Comparison of ENCODE assay signal across 1 cellular context in the genomic region with DNA sequence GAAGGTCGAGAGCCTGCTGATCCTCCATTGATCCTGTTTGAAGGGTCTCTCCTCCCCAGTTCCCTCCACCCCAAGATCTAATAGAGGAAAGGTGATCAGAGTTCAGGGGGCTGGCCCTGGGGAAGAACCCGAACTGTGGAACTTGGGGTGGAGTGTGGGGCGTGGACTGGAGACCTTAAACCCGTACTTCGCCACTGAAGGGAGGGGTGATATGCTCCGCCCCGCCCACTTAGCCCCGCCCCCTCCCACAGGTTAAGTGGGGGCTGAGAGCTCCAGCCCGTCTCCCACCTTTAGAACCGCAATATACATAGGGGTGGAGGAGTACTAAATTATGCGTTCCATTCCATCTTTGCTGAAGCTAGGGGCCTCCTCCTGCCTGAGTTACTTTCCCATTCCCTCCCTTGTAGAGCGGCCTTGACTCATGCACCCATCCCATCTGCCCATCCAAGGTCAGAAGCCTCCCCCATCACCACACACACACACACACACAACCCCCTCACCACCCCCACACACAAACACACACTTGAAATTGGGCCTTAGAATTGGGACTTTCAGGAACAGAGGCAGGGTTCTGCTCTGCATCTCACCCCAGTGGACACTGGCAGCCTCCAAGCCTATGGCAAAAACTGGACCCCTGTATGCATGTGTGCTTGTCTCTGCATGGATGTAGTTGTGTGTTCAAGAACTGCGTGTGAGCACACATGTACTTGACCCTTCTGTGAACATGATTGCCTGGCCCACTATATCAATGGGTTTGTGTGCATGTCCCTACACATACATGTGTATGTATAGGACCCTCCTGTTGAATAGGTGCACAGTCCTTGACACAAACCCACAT.
TF ChIP-seq lines count a peak whose summit lies in the region.

No MANE protein-coding gene starts in this region.

TF ChIP-seq in HepG2, 621 proteins besides CTCF, POLR2A, EP300 and RAD21 (continued from another document and continues in another):
- TF ChIP-seq, protein P1, sequence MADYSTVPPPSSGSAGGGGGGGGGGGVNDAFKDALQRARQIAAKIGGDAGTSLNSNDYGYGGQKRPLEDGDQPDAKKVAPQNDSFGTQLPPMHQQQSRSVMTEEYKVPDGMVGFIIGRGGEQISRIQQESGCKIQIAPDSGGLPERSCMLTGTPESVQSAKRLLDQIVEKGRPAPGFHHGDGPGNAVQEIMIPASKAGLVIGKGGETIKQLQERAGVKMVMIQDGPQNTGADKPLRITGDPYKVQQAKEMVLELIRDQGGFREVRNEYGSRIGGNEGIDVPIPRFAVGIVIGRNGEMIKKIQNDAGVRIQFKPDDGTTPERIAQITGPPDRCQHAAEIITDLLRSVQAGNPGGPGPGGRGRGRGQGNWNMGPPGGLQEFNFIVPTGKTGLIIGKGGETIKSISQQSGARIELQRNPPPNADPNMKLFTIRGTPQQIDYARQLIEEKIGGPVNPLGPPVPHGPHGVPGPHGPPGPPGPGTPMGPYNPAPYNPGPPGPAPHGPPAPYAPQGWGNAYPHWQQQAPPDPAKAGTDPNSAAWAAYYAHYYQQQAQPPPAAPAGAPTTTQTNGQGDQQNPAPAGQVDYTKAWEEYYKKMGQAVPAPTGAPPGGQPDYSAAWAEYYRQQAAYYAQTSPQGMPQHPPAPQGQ (CRISPR knock-in tag; IDR thresholded peaks at IDR 0.05; ENCODE audit: borderline replicate concordance), result no peak
- TF ChIP-seq, protein P2, sequence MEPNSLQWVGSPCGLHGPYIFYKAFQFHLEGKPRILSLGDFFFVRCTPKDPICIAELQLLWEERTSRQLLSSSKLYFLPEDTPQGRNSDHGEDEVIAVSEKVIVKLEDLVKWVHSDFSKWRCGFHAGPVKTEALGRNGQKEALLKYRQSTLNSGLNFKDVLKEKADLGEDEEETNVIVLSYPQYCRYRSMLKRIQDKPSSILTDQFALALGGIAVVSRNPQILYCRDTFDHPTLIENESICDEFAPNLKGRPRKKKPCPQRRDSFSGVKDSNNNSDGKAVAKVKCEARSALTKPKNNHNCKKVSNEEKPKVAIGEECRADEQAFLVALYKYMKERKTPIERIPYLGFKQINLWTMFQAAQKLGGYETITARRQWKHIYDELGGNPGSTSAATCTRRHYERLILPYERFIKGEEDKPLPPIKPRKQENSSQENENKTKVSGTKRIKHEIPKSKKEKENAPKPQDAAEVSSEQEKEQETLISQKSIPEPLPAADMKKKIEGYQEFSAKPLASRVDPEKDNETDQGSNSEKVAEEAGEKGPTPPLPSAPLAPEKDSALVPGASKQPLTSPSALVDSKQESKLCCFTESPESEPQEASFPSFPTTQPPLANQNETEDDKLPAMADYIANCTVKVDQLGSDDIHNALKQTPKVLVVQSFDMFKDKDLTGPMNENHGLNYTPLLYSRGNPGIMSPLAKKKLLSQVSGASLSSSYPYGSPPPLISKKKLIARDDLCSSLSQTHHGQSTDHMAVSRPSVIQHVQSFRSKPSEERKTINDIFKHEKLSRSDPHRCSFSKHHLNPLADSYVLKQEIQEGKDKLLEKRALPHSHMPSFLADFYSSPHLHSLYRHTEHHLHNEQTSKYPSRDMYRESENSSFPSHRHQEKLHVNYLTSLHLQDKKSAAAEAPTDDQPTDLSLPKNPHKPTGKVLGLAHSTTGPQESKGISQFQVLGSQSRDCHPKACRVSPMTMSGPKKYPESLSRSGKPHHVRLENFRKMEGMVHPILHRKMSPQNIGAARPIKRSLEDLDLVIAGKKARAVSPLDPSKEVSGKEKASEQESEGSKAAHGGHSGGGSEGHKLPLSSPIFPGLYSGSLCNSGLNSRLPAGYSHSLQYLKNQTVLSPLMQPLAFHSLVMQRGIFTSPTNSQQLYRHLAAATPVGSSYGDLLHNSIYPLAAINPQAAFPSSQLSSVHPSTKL (CRISPR knock-in tag; IDR thresholded peaks at IDR 0.05), result peak; percentile 51
- TF ChIP-seq, protein P3, sequence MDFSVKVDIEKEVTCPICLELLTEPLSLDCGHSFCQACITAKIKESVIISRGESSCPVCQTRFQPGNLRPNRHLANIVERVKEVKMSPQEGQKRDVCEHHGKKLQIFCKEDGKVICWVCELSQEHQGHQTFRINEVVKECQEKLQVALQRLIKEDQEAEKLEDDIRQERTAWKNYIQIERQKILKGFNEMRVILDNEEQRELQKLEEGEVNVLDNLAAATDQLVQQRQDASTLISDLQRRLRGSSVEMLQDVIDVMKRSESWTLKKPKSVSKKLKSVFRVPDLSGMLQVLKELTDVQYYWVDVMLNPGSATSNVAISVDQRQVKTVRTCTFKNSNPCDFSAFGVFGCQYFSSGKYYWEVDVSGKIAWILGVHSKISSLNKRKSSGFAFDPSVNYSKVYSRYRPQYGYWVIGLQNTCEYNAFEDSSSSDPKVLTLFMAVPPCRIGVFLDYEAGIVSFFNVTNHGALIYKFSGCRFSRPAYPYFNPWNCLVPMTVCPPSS (IDR thresholded peaks at IDR 0.05), result no peak
- TF ChIP-seq, protein P4, sequence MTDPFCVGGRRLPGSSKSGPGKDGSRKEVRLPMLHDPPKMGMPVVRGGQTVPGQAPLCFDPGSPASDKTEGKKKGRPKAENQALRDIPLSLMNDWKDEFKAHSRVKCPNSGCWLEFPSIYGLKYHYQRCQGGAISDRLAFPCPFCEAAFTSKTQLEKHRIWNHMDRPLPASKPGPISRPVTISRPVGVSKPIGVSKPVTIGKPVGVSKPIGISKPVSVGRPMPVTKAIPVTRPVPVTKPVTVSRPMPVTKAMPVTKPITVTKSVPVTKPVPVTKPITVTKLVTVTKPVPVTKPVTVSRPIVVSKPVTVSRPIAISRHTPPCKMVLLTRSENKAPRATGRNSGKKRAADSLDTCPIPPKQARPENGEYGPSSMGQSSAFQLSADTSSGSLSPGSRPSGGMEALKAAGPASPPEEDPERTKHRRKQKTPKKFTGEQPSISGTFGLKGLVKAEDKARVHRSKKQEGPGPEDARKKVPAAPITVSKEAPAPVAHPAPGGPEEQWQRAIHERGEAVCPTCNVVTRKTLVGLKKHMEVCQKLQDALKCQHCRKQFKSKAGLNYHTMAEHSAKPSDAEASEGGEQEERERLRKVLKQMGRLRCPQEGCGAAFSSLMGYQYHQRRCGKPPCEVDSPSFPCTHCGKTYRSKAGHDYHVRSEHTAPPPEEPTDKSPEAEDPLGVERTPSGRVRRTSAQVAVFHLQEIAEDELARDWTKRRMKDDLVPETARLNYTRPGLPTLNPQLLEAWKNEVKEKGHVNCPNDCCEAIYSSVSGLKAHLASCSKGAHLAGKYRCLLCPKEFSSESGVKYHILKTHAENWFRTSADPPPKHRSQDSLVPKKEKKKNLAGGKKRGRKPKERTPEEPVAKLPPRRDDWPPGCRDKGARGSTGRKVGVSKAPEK (CRISPR knock-in tag; IDR thresholded peaks at IDR 0.05; ENCODE audit: borderline replicate concordance), result no peak
- TF ChIP-seq MBD4 (IDR thresholded peaks at IDR 0.05; ENCODE audit: borderline replicate concordance, low read length) (no peak), SP1 (IDR thresholded peaks at IDR 0.05) (no peak), SP1 (CRISPR knock-in tag; IDR thresholded peaks at IDR 0.05) (no peak), NPAS2 (CRISPR knock-in tag; IDR thresholded peaks at IDR 0.05; ENCODE audit: borderline replicate concordance) (no peak), MED13 (CRISPR knock-in tag; IDR thresholded peaks at IDR 0.05) (no peak; the same call in 1 of the 2 replicates), RAD51 (IDR thresholded peaks at IDR 0.05; ENCODE audit: borderline replicate concordance) (no peak), RBFOX2 (IDR thresholded peaks at IDR 0.05; ENCODE audit: low read depth, low read length) (no peak), ESRRA (CRISPR knock-in tag; IDR thresholded peaks at IDR 0.05; ENCODE audit: low read depth) (peak; percentile 42; the same call in 1 of the 2 replicates), U2AF2 (IDR thresholded peaks at IDR 0.05; ENCODE audit: low read depth, low read length) (no peak), NCOR1 (IDR thresholded peaks at IDR 0.05; ENCODE audit: borderline replicate concordance, low read length) (no peak), SRSF4 (IDR thresholded peaks at IDR 0.05; ENCODE audit: low read depth, low read length, poor library complexity, severe bottlenecking) (no peak), FLYWCH1 (CRISPR knock-in tag; IDR thresholded peaks at IDR 0.05) (no peak), IKZF1 (IDR thresholded peaks at IDR 0.05) (no peak)
- TF ChIP-seq, protein P5, sequence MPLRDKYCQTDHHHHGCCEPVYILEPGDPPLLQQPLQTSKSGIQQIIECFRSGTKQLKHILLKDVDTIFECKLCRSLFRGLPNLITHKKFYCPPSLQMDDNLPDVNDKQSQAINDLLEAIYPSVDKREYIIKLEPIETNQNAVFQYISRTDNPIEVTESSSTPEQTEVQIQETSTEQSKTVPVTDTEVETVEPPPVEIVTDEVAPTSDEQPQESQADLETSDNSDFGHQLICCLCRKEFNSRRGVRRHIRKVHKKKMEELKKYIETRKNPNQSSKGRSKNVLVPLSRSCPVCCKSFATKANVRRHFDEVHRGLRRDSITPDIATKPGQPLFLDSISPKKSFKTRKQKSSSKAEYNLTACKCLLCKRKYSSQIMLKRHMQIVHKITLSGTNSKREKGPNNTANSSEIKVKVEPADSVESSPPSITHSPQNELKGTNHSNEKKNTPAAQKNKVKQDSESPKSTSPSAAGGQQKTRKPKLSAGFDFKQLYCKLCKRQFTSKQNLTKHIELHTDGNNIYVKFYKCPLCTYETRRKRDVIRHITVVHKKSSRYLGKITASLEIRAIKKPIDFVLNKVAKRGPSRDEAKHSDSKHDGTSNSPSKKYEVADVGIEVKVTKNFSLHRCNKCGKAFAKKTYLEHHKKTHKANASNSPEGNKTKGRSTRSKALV (CRISPR knock-in tag; IDR thresholded peaks at IDR 0.05), result no peak
- TF ChIP-seq, protein P6, sequence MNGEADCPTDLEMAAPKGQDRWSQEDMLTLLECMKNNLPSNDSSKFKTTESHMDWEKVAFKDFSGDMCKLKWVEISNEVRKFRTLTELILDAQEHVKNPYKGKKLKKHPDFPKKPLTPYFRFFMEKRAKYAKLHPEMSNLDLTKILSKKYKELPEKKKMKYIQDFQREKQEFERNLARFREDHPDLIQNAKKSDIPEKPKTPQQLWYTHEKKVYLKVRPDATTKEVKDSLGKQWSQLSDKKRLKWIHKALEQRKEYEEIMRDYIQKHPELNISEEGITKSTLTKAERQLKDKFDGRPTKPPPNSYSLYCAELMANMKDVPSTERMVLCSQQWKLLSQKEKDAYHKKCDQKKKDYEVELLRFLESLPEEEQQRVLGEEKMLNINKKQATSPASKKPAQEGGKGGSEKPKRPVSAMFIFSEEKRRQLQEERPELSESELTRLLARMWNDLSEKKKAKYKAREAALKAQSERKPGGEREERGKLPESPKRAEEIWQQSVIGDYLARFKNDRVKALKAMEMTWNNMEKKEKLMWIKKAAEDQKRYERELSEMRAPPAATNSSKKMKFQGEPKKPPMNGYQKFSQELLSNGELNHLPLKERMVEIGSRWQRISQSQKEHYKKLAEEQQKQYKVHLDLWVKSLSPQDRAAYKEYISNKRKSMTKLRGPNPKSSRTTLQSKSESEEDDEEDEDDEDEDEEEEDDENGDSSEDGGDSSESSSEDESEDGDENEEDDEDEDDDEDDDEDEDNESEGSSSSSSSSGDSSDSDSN (CRISPR knock-in tag; IDR thresholded peaks at IDR 0.05), result peak; percentile 31; the same call in 1 of the 2 replicates
- TF ChIP-seq, protein P7, sequence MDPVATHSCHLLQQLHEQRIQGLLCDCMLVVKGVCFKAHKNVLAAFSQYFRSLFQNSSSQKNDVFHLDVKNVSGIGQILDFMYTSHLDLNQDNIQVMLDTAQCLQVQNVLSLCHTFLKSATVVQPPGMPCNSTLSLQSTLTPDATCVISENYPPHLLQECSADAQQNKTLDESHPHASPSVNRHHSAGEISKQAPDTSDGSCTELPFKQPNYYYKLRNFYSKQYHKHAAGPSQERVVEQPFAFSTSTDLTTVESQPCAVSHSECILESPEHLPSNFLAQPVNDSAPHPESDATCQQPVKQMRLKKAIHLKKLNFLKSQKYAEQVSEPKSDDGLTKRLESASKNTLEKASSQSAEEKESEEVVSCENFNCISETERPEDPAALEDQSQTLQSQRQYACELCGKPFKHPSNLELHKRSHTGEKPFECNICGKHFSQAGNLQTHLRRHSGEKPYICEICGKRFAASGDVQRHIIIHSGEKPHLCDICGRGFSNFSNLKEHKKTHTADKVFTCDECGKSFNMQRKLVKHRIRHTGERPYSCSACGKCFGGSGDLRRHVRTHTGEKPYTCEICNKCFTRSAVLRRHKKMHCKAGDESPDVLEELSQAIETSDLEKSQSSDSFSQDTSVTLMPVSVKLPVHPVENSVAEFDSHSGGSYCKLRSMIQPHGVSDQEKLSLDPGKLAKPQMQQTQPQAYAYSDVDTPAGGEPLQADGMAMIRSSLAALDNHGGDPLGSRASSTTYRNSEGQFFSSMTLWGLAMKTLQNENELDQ (CRISPR knock-in tag; IDR thresholded peaks at IDR 0.05; ENCODE audit: borderline replicate concordance), result no peak
- TF ChIP-seq, protein P8, sequence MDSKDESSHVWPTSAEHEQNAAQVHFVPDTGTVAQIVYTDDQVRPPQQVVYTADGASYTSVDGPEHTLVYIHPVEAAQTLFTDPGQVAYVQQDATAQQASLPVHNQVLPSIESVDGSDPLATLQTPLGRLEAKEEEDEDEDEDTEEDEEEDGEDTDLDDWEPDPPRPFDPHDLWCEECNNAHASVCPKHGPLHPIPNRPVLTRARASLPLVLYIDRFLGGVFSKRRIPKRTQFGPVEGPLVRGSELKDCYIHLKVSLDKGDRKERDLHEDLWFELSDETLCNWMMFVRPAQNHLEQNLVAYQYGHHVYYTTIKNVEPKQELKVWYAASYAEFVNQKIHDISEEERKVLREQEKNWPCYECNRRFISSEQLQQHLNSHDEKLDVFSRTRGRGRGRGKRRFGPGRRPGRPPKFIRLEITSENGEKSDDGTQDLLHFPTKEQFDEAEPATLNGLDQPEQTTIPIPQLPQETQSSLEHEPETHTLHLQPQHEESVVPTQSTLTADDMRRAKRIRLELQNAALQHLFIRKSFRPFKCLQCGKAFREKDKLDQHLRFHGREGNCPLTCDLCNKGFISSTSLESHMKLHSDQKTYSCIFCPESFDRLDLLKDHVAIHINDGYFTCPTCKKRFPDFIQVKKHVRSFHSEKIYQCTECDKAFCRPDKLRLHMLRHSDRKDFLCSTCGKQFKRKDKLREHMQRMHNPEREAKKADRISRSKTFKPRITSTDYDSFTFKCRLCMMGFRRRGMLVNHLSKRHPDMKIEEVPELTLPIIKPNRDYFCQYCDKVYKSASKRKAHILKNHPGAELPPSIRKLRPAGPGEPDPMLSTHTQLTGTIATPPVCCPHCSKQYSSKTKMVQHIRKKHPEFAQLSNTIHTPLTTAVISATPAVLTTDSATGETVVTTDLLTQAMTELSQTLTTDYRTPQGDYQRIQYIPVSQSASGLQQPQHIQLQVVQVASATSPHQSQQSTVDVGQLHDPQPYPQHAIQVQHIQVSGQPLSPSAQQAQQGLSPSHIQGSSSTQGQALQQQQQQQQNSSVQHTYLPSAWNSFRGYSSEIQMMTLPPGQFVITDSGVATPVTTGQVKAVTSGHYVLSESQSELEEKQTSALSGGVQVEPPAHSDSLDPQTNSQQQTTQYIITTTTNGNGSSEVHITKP (CRISPR knock-in tag; IDR thresholded peaks at IDR 0.05; ENCODE audit: low read depth), result no peak
